Comparison of ENCODE assay signal across 8 cellular contexts in the genomic region with DNA sequence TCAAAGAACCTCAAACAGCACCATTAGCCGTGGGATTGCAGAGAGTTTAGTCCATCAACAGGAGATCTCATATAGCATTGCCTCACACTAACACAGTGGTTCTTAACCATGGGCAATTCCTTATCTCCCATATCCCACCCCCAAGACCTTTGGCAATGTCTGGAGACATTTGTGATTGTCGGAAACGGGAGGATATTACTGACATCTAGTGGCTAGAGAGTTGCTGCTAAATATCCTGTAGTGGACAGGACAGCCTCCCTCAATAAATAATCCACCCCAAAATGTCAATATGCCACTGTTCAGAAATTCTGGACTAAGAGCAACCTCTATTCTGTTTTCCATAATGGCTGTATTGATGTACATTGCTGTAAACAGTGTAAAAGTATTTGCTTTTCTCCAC.
DNase-seq lines count a peak whose midpoint lies in the region; ATAC-seq and TF ChIP-seq lines count a peak whose summit lies in the region.

No MANE protein-coding gene starts in this region.

- no peaks in the 10 kb centered on the region for H3K27me3 ChIP-seq in BJ (ENCODE audit: control insufficient read depth, insufficient read depth, low read length)
- no peaks in the 10 kb centered on the region for H3K27me3 ChIP-seq in dorsolateral prefrontal cortex

- POLR2A ChIA-PET in BJ (lab: Charles Lee), result no interaction called here

- no peak for ATAC-seq in GM21423 (IDR thresholded peaks at IDR 0.05; ENCODE audit: unreplicated experiment)

- H3K36me3 ChIP-seq in BJ (ENCODE audit: control insufficient read depth, insufficient read depth, low read length), result no peaks in the 10 kb centered on the region

- CTCF ChIA-PET in BJ (lab: Yijun Ruan, JAX), result interaction anchor here (1.0 to 2.7 kb wide), 3 partner anchors 19 to 202 kb away, joined by 3 to 7 read pairs (median 6); no protein-coding TSS in a partner anchor

- intact Hi-C loops in dorsolateral prefrontal cortex (cut with DNase I), result loop anchor here (2.0 to 10.0 kb wide), 4 partner anchors 54 to 239 kb away; no protein-coding TSS in a partner anchor

- H3K27ac ChIP-seq in dorsolateral prefrontal cortex, result no peak overlapping the region

- DNase-seq in BJ (ENCODE audit: low read depth) (no peak), LNCaP clone FGC (ENCODE audit: low read depth) (no peak), dorsolateral prefrontal cortex (no peak), myocyte (ENCODE audit: low read depth) (peak; percentile 73), NCI-H1436 (lab: John Stamatoyannopoulos, UW) (no peak), SIG-M5 treated with dmso at 0.1 percent for 504 hours (lab: John Stamatoyannopoulos, UW; ENCODE audit: unreplicated experiment) (no peak)
- no peak for DNase-seq in central memory CD4-positive, alpha-beta T cell

- TF ChIP-seq CTCF in BJ (IDR thresholded peaks at IDR 0.05; ENCODE audit: insufficient read depth, low read depth, low read length), result peak; percentile 64
- peak; percentile 72 for TF ChIP-seq CTCF in LNCaP clone FGC (IDR thresholded peaks at IDR 0.05; ENCODE audit: control insufficient read depth, extremely low read depth, insufficient read depth)
- TF ChIP-seq CTCF in dorsolateral prefrontal cortex (IDR thresholded peaks at IDR 0.05 in 54 of 56, conservative IDR thresholded peaks at IDR 0.05 in 2 of 56; ENCODE audit: low read depth in 1 of 56, partially characterized antibody in 56 of 56), result peak in 55 of 56 donors; percentile 5 to 87 (median 69)

- H3K4me3 ChIP-seq in BJ (ENCODE audit: low read depth, low read length), result no peak overlapping the region
- H3K4me3 ChIP-seq in LNCaP clone FGC (ENCODE audit: low read depth, low read length), result no peak overlapping the region
- H3K4me3 ChIP-seq in dorsolateral prefrontal cortex, result no peak overlapping the region
